18 cellular contexts compared by ENCODE assay signal in genomic region chr9:79637180-79637925, GRCh38.
DNase-seq lines count a peak whose midpoint lies in the region; ATAC-seq, FAIRE-seq and TF ChIP-seq lines count a peak whose summit lies in the region.
"Had no signal": no experiment of that assay in that cellular context is flagged by ENCODE, and none has a peak within 500 bp of the region (broad histone marks: within the 10 kb centered on the region; RNA-seq: fewer than 3 reads in every experiment).

No MANE protein-coding gene starts in this region.

- peak; percentile 65 for ATAC-seq in GM18498 (IDR thresholded peaks at IDR 0.05; ENCODE audit: unreplicated experiment)
- ATAC-seq in HG02852 (IDR thresholded peaks at IDR 0.05; ENCODE audit: unreplicated experiment): no peak
- ATAC-seq: gastrocnemius medialis had no signal

- H3K27ac ChIP-seq in HEK293 (ENCODE audit: extremely low read depth, low read depth, low read length) (no peak overlapping the region), SJCRH30 (peak overlapping the region; percentile 58), small intestine (ENCODE audit: low read depth in 1 of 2, low read length in 1 of 2) (no peak overlapping the region)
- no peak overlapping the region for H3K27ac ChIP-seq in effector memory CD4-positive, alpha-beta T cell (ENCODE audit: insufficient read depth, low read length, poor library complexity, severe bottlenecking)
- H3K27ac ChIP-seq: gastrocnemius medialis, SK-N-MC had no signal

- H3K4me1 ChIP-seq in HEK293 (ENCODE audit: control insufficient read depth, insufficient read depth, low read length) (no peaks in the 10 kb centered on the region), SJCRH30 (peaks cover 21% of the 10 kb centered on the region), small intestine (ENCODE audit: control insufficient read depth in 2 of 2, insufficient read depth in 1 of 2, low read depth in 1 of 2, low read length in 1 of 2) (peaks cover 0 to 3% of the 10 kb centered on the region in 2 donors)
- peaks cover 3% of the 10 kb centered on the region for H3K4me1 ChIP-seq in effector memory CD4-positive, alpha-beta T cell (ENCODE audit: control insufficient read depth, insufficient read depth, low read length, poor library complexity, severe bottlenecking)
- H3K4me1 ChIP-seq: gastrocnemius medialis had no signal

- CTCF ChIA-PET in HEK293 (lab: Yijun Ruan, JAX): interaction anchor here (0.6 to 1.0 kb wide), 2 partner anchors 153 to 1971 kb away, joined by 3 read pairs; no protein-coding TSS in a partner anchor

- H3K36me3 ChIP-seq in HEK293 (ENCODE audit: control insufficient read depth in 2 of 2, insufficient read depth in 1 of 2, low read length in 2 of 2) (peaks cover 0 to 32% of the 10 kb centered on the region in 2 experiments; a peak in 1 of 3 replicates), SJCRH30 (peaks cover 10% of the 10 kb centered on the region), small intestine (ENCODE audit: control insufficient read depth in 2 of 2, insufficient read depth in 2 of 2, low read length in 2 of 2) (no peaks in the 10 kb centered on the region)
- H3K36me3 ChIP-seq in effector memory CD4-positive, alpha-beta T cell (ENCODE audit: control insufficient read depth, insufficient read depth, low read length): no peaks in the 10 kb centered on the region
- H3K36me3 ChIP-seq: gastrocnemius medialis had no signal

- DNase-seq in SJCRH30 (peak; percentile 53 to 76), kidney tubule cell (ENCODE audit: low spot score) (peak; percentile 9), small intestine (no peak), cerebellum (ENCODE audit: low spot score) (no peak)
- no peak for DNase-seq in effector memory CD4-positive, alpha-beta T cell
- DNase-seq: activated naive CD4-positive, alpha-beta T cell; AML-193; gastrocnemius medialis; KG1; midbrain; NCI-H146; NCI-H510A; OCI-M1 had no signal

- FAIRE-seq in small intestine (lab: Jason Lieb, UNC): no peak
- FAIRE-seq: TTC549 had no signal

- POLR2A ChIA-PET in HEK293 (lab: Yijun Ruan, JAX): no interaction called here

- WGBS in small intestine, 3 donors: 55 to 63% (median 56%) methylated on average over 2 of the region's 2 CpGs

- no peak for TF ChIP-seq CTCF in HEK293 (tag by site-specific recombination; IDR thresholded peaks at IDR 0.05)

- no peaks in the 10 kb centered on the region for H3K9me3 ChIP-seq in HEK293 (ENCODE audit: control insufficient read depth, insufficient read depth, low read depth, low read length)
- no peaks in the 10 kb centered on the region for H3K9me3 ChIP-seq in SJCRH30 (replicated peaks)
- H3K9me3 ChIP-seq in effector memory CD4-positive, alpha-beta T cell (ENCODE audit: control insufficient read depth, low read length): no peaks in the 10 kb centered on the region
- no peaks in the 10 kb centered on the region for H3K9me3 ChIP-seq in small intestine (ENCODE audit: control insufficient read depth, low read depth)
- H3K9me3 ChIP-seq: gastrocnemius medialis had no signal

- H3K27me3 ChIP-seq in SJCRH30: no peaks in the 10 kb centered on the region
- H3K27me3 ChIP-seq in effector memory CD4-positive, alpha-beta T cell (replicated peaks; ENCODE audit: control insufficient read depth, insufficient read depth, low read length, poor library complexity, severe bottlenecking): no peaks in the 10 kb centered on the region
- no peaks in the 10 kb centered on the region for H3K27me3 ChIP-seq in small intestine (ENCODE audit: control insufficient read depth in 2 of 2, insufficient read depth in 2 of 2, low read length in 2 of 2)
- H3K27me3 ChIP-seq: gastrocnemius medialis had no signal

- H3K4me3 ChIP-seq in HEK293 (ENCODE audit: low read depth, low read length) (no peak overlapping the region), SJCRH30 (no peak overlapping the region), small intestine (ENCODE audit: low read depth in 1 of 2, low read length in 2 of 2) (no peak overlapping the region)
- no peak overlapping the region for H3K4me3 ChIP-seq in effector memory CD4-positive, alpha-beta T cell (ENCODE audit: insufficient read depth, low read depth, low read length, poor library complexity, severe bottlenecking)
- H3K4me3 ChIP-seq: gastrocnemius medialis, SK-N-MC had no signal

TF ChIP-seq in HEK293, 187 proteins besides CTCF, POLR2A, EP300 and RAD21:
- no peak for TF ChIP-seq TCF7L2 (IDR thresholded peaks at IDR 0.05; ENCODE audit: borderline replicate concordance, low read depth, low read length)
- TF ChIP-seq, protein P1, sequence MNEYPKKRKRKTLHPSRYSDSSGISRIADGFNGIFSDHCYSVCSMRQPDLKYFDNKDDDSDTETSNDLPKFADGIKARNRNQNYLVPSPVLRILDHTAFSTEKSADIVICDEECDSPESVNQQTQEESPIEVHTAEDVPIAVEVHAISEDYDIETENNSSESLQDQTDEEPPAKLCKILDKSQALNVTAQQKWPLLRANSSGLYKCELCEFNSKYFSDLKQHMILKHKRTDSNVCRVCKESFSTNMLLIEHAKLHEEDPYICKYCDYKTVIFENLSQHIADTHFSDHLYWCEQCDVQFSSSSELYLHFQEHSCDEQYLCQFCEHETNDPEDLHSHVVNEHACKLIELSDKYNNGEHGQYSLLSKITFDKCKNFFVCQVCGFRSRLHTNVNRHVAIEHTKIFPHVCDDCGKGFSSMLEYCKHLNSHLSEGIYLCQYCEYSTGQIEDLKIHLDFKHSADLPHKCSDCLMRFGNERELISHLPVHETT (tag by site-specific recombination; IDR thresholded peaks at IDR 0.05): no peak
- no peak for TF ChIP-seq ZNF560 (tag by site-specific recombination; IDR thresholded peaks at IDR 0.05; ENCODE audit: borderline replicate concordance)
- TF ChIP-seq TRIM28 (IDR thresholded peaks at IDR 0.05; ENCODE audit: borderline replicate concordance, low read length): 0 out of 2 replicates have a peak, but pooled peaks have one; percentile 45
- no peak for TF ChIP-seq ZNF248 (tag by site-specific recombination; IDR thresholded peaks at IDR 0.05)
- no peak for TF ChIP-seq ZNF76 (tag by site-specific recombination; IDR thresholded peaks at IDR 0.05; ENCODE audit: borderline replicate concordance, low read depth)
- no peak for TF ChIP-seq GLI2 (tag by site-specific recombination; IDR thresholded peaks at IDR 0.05; ENCODE audit: borderline replicate concordance, low read depth)

Comparison
In these comparisons a context has a peak if more than half of its experiments do, and no peak if none do; other contexts are left out.
1. DNase-seq: peak in SJCRH30 (2 of 2) and kidney tubule cell (single experiment); none in effector memory CD4-positive, alpha-beta T cell (0 of 3), small intestine (single experiment) and cerebellum (single experiment).